14 cellular contexts compared by ENCODE assay signal in the genomic region with DNA sequence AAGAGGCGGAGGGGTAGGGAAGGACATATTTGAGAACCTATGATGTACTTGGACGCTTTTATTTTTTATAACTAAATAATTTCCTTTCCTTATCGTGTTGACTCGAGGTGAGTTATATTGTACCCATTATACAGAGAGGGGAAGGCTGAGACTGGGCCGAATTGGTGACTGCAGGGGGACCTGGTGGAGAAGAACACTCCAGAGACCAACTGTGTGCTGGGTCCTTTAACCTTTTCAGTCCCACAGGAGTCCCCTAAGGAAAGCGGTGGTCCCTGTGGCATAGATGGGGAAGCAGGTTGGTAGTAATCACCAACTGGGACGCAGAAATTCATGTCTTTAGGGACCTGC. TPM values are rescaled to one million over a fixed set of nuclear protein-coding genes. Genes with fewer than 3 reads are reported as not detected.
DNase-seq lines count a peak whose midpoint lies in the region; ATAC-seq and TF ChIP-seq lines count a peak whose summit lies in the region.
"Had no signal": no experiment of that assay in that cellular context is flagged by ENCODE, and none has a peak within 500 bp of the region (broad histone marks: within the 10 kb centered on the region; RNA-seq: fewer than 3 reads in every experiment).

No MANE protein-coding gene starts in this region.

- H3K36me3 Mint-ChIP-seq in progenitor cell of endocrine pancreas (ENCODE audit: insufficient read depth), result no peaks in the 10 kb centered on the region
- H3K36me3 Mint-ChIP-seq: memory B cell had no signal

- TF ChIP-seq CTCF in right atrium auricular region (IDR thresholded peaks at IDR 0.05) (no peak), progenitor cell of endocrine pancreas (IDR thresholded peaks at IDR 0.05; ENCODE audit: unreplicated experiment) (no peak)

- peaks cover 30% of the 10 kb centered on the region for H3K27me3 Mint-ChIP-seq in progenitor cell of endocrine pancreas

- peaks cover 3% of the 10 kb centered on the region for H3K4me1 Mint-ChIP-seq in progenitor cell of endocrine pancreas (ENCODE audit: low read depth)
- H3K4me1 Mint-ChIP-seq: memory B cell had no signal

- intact Hi-C loops in Right ventricle myocardium inferior (cut with DNase I), result no loop called here

- no peaks in the 10 kb centered on the region for H3K9me3 ChIP-seq in right atrium auricular region
- H3K9me3 ChIP-seq in iPS-15b (ENCODE audit: control insufficient read depth, insufficient read depth, low read length), result no peaks in the 10 kb centered on the region

- ATAC-seq in Right ventricle myocardium inferior, result no peak
- no peak for ATAC-seq in HG02798 (IDR thresholded peaks at IDR 0.05; ENCODE audit: poor library complexity, unreplicated experiment)
- ATAC-seq in GM21529 (IDR thresholded peaks at IDR 0.05; ENCODE audit: unreplicated experiment), result no peak

- no peak overlapping the region for H3K27ac Mint-ChIP-seq in progenitor cell of endocrine pancreas
- H3K27ac Mint-ChIP-seq: activated T-cell treated with anti-CD3 and anti-CD28 coated beads, Interleukin-2, amount 50 U/mL, for 24 hours; memory B cell had no signal

- no peak overlapping the region for H3K9ac ChIP-seq in iPS-15b (ENCODE audit: low read depth, low read length)

- H3K9me3 Mint-ChIP-seq in progenitor cell of endocrine pancreas (ENCODE audit: low read depth), result no peaks in the 10 kb centered on the region
- H3K9me3 Mint-ChIP-seq: activated T-cell treated with anti-CD3 and anti-CD28 coated beads, Interleukin-2, amount 50 U/mL, for 24 hours; memory B cell had no signal

- peak overlapping the region; percentile 73 for H3K4me3 Mint-ChIP-seq in progenitor cell of endocrine pancreas (ENCODE audit: low read depth)
- H3K4me3 Mint-ChIP-seq: activated T-cell treated with anti-CD3 and anti-CD28 coated beads, Interleukin-2, amount 50 U/mL, for 24 hours; memory B cell had no signal

- DNase-seq in right atrium auricular region (ENCODE audit: low spot score) (no peak), Right ventricle myocardium inferior (ENCODE audit: missing footprints) (no peak), progenitor cell of endocrine pancreas (ENCODE audit: low spot score, unreplicated experiment) (no peak), NCI-H2196 (lab: John Stamatoyannopoulos, UW; ENCODE audit: unreplicated experiment) (no peak), midbrain (lab: John Stamatoyannopoulos, UW) (no peak)
- DNase-seq: amniotic stem cell had no signal

- H3K27ac ChIP-seq in right atrium auricular region, result peak overlapping the region; percentile 88

- peak overlapping the region; percentile 67 to 68 for H3K4me3 ChIP-seq in right atrium auricular region
- peak overlapping the region; percentile 48 for H3K4me3 ChIP-seq in iPS-15b (ENCODE audit: low read depth, low read length)

- H3K27me3 ChIP-seq in right atrium auricular region (no peaks in the 10 kb centered on the region), iPS-15b (ENCODE audit: control insufficient read depth, insufficient read depth, low read length) (peaks cover 25% of the 10 kb centered on the region)

- H3K4me1 ChIP-seq in right atrium auricular region (peaks cover 0 to 37% of the 10 kb centered on the region in 2 donors), iPS-15b (ENCODE audit: control insufficient read depth, insufficient read depth, low read length) (peaks cover 6% of the 10 kb centered on the region)

- H3K36me3 ChIP-seq in right atrium auricular region (no peaks in the 10 kb centered on the region), iPS-15b (ENCODE audit: control insufficient read depth, insufficient read depth, low read length) (no peaks in the 10 kb centered on the region)

RNA-seq across cellular contexts. Expression of a gene that starts 0.6 kb away (rescaled TPM):
- total RNA-seq in right atrium auricular region (10 to 100 TPM; 40.9 to 44.5 TPM), Right ventricle myocardium inferior (99.3 TPM), progenitor cell of endocrine pancreas (65.9 and 67.9 TPM in 2 replicates)
- total RNA-seq: M059J had no signal

RNA-seq across cellular contexts. Expression of a gene that starts 41.0 kb away (rescaled TPM):
- not detected for total RNA-seq in right atrium auricular region
- not detected for total RNA-seq in Right ventricle myocardium inferior
- not detected in 2 replicates for total RNA-seq in progenitor cell of endocrine pancreas
- total RNA-seq: M059J, renal cortical epithelial cell, temporal lobe had no signal
